In genomic region chr3:144966560-144966959, GRCh38 we compare ENCODE assay signal across 7 cellular contexts.
"Had no signal": no experiment of that assay in that cellular context is flagged by ENCODE, and none has a peak within 500 bp of the region (broad histone marks: within the 10 kb centered on the region; RNA-seq: fewer than 3 reads in every experiment).

No MANE protein-coding gene starts in this region.

- H3K4me3 ChIP-seq: K562 had no signal

- H3K27ac ChIP-seq: HL-60, KMS-11 had no signal

- DNase-seq: IMR-90, KBM-7, KG1 had no signal

- H3K4me2 ChIP-seq: KMS-11 had no signal

- FAIRE-seq: HTR-8/SVneo, K562 had no signal

- ATAC-seq: K562 had no signal

- H3K9ac ChIP-seq: KMS-11 had no signal
